ENCODE assay signal across 43 cellular contexts in genomic region chr7:95311389-95311788, GRCh38. TPM values are rescaled to one million over a fixed set of nuclear protein-coding genes. Genes with fewer than 3 reads are reported as not detected.
"Had no signal": no experiment of that assay in that cellular context is flagged by ENCODE, and none has a peak within 500 bp of the region (broad histone marks: within the 10 kb centered on the region; RNA-seq: fewer than 3 reads in every experiment).

No MANE protein-coding gene starts in this region.

- H3K4me3 ChIP-seq: adrenal gland, ascending aorta, body of pancreas, breast epithelium, cardiac muscle cell had no signal

- H3K36me3 Mint-ChIP-seq: activated naive CD4-positive, alpha-beta T cell treated with anti-CD3 and anti-CD28 coated beads, Interleukin-2, amount 10 ng/mL, durations not matched to agents 7 days and 5 days; activated naive CD4-positive, alpha-beta T cell treated with anti-CD3 and anti-CD28 coated beads, Interleukin-2, amount 50 U/mL, for 24 hours; activated naive CD4-positive, alpha-beta T cell treated with anti-CD3 and anti-CD28 coated beads, Interleukin-2, amount 50 U/mL, for 72 hours; activated naive CD8-positive, alpha-beta T cell; activated naive CD8-positive, alpha-beta T cell treated with anti-CD3 and anti-CD28 coated beads for 36 hours; activated naive CD8-positive, alpha-beta T cell treated with anti-CD3 and anti-CD28 coated beads, Interleukin-2, amount 10 ng/mL, durations not matched to agents 7 days and 5 days; brain had no signal

- DNase-seq: activated effector memory CD4-positive, alpha-beta T cell treated with anti-CD3 and anti-CD28 coated beads, Interleukin-2, amount 50 U/mL, for 16 hours; activated effector memory CD4-positive, alpha-beta T cell treated with Interleukin-2 at 50 U/mL for 16 hours; activated gamma-delta T cell; activated gamma-delta T cell treated with Interleukin-2 at 50 U/mL for 16 hours; activated naive CD4-positive, alpha-beta T cell; activated naive CD4-positive, alpha-beta T cell treated with anti-CD3 and anti-CD28 coated beads for 36 hours; activated naive CD4-positive, alpha-beta T cell treated with anti-CD3 and anti-CD28 coated beads, Interleukin-2, amount 10 ng/mL, durations not matched to agents 7 days and 5 days; activated naive CD4-positive, alpha-beta T cell treated with anti-CD3 and anti-CD28 coated beads, Interleukin-2, amount 50 U/mL, for 16 hours; activated naive CD4-positive, alpha-beta T cell treated with Interleukin-2 at 50 U/mL for 16 hours; activated naive CD8-positive, alpha-beta T cell treated with anti-CD3 and anti-CD28 coated beads for 36 hours; activated naive CD8-positive, alpha-beta T cell treated with anti-CD3 and anti-CD28 coated beads, Interleukin-2, amount 10 ng/mL, durations not matched to agents 7 days and 5 days; activated naive CD8-positive, alpha-beta T cell treated with anti-CD3 and anti-CD28 coated beads, Interleukin-2, amount 50 U/mL, for 24 hours; activated T-cell treated with anti-CD3 and anti-CD28 coated beads, Interleukin-2, amount 50 U/mL, for 1 hour; activated T-cell treated with anti-CD3 and anti-CD28 coated beads, Interleukin-2, amount 50 U/mL, for 24 hours; activated T-cell treated with anti-CD3 and anti-CD28 coated beads, Interleukin-2, amount 50 U/mL, for 4 hours; activated T-cell treated with anti-CD3 and anti-CD28 coated beads, Interleukin-2, amount 50 U/mL, for 48 hours; activated T-cell treated with anti-CD3 and anti-CD28 coated beads, Interleukin-2, amount 50 U/mL, for 72 hours; adrenal gland; amniotic stem cell; amygdala; anterior cingulate cortex; aorta; body of pancreas; brain microvascular endothelial cell; caudate nucleus; central memory CD4-positive, alpha-beta T cell; cerebellar nuclear complex had no signal

- H3K36me3 ChIP-seq: adrenal gland, ascending aorta, brain microvascular endothelial cell, breast epithelium, cardiac muscle cell had no signal

- H3K27me3 Mint-ChIP-seq: activated naive CD4-positive, alpha-beta T cell treated with anti-CD3 and anti-CD28 coated beads, Interleukin-2, amount 10 ng/mL, durations not matched to agents 7 days and 5 days; activated naive CD8-positive, alpha-beta T cell treated with anti-CD3 and anti-CD28 coated beads for 36 hours had no signal

- H3K27me3 ChIP-seq: adrenal gland, ascending aorta, body of pancreas, brain microvascular endothelial cell, breast epithelium, cardiac muscle cell had no signal

- H3K4me1 ChIP-seq: ascending aorta, body of pancreas, breast epithelium had no signal

- H3K9me3 Mint-ChIP-seq: activated naive CD4-positive, alpha-beta T cell treated with anti-CD3 and anti-CD28 coated beads for 36 hours; activated naive CD4-positive, alpha-beta T cell treated with anti-CD3 and anti-CD28 coated beads, Interleukin-2, amount 10 ng/mL, durations not matched to agents 7 days and 5 days; activated naive CD4-positive, alpha-beta T cell treated with anti-CD3 and anti-CD28 coated beads, Interleukin-2, amount 50 U/mL, for 24 hours; activated naive CD4-positive, alpha-beta T cell treated with anti-CD3 and anti-CD28 coated beads, Interleukin-2, amount 50 U/mL, for 72 hours; activated naive CD8-positive, alpha-beta T cell treated with anti-CD3 and anti-CD28 coated beads for 36 hours; activated naive CD8-positive, alpha-beta T cell treated with anti-CD3 and anti-CD28 coated beads, Interleukin-2, amount 10 ng/mL, durations not matched to agents 7 days and 5 days; activated naive CD8-positive, alpha-beta T cell treated with anti-CD3 and anti-CD28 coated beads, Interleukin-2, amount 50 U/mL, for 24 hours; activated T-cell treated with anti-CD3 and anti-CD28 coated beads, Interleukin-2, amount 50 U/mL, for 24 hours; activated T-cell treated with anti-CD3 and anti-CD28 coated beads, Interleukin-2, amount 50 U/mL, for 4 hours; activated T-cell treated with anti-CD3 and anti-CD28 coated beads, Interleukin-2, amount 50 U/mL, for 72 hours; activated T-helper 1 cell treated with anti-CD3 and anti-CD28 coated beads, Interleukin-12 subunit alpha, Interleukin-12 subunit beta, Interleukin-2, Interleukin-4 antibody, amounts not matched to agents 30 ng/mL and 10 ng/mL and 1 ng/mL, durations not matched to agents 14 hours and 24 hours and 36 hours; activated T-helper 2 cell treated with anti-CD3 and anti-CD28 coated beads, Interferon-gamma antibody, Interleukin-2, Interleukin-4, amounts not matched to agents 10 μg/mL and 5 μg/mL and 100 μg/mL, durations not matched to agents 14 hours and 24 hours and 36 hours; central memory CD8-positive, alpha-beta T cell had no signal

- H3K4me1 Mint-ChIP-seq: activated naive CD4-positive, alpha-beta T cell treated with anti-CD3 and anti-CD28 coated beads, Interleukin-2, amount 10 ng/mL, durations not matched to agents 7 days and 5 days; activated naive CD4-positive, alpha-beta T cell treated with anti-CD3 and anti-CD28 coated beads, Interleukin-2, amount 50 U/mL, for 24 hours; activated naive CD8-positive, alpha-beta T cell treated with anti-CD3 and anti-CD28 coated beads for 36 hours; activated naive CD8-positive, alpha-beta T cell treated with anti-CD3 and anti-CD28 coated beads, Interleukin-2, amount 10 ng/mL, durations not matched to agents 7 days and 5 days; activated naive CD8-positive, alpha-beta T cell treated with anti-CD3 and anti-CD28 coated beads, Interleukin-2, amount 50 U/mL, for 24 hours; central memory CD8-positive, alpha-beta T cell had no signal

- H3K27ac ChIP-seq: adrenal gland, ascending aorta, body of pancreas, brain microvascular endothelial cell, breast epithelium, cardiac muscle cell had no signal

- ATAC-seq: activated naive CD4-positive, alpha-beta T cell treated with anti-CD3 and anti-CD28 coated beads, Interleukin-2, amount 50 U/mL, for 72 hours; activated naive CD8-positive, alpha-beta T cell treated with anti-CD3 and anti-CD28 coated beads, Interleukin-2, amount 50 U/mL, for 24 hours; activated T-cell treated with anti-CD3 and anti-CD28 coated beads, Interleukin-2, amount 50 U/mL, for 4 hours; activated T-cell treated with anti-CD3 and anti-CD28 coated beads, Interleukin-2, amount 50 U/mL, for 72 hours; activated T-helper 17 cell treated with anti-CD3 and anti-CD28 coated beads, Interleukin-2, amount 50 U/mL, for 72 hours; body of pancreas had no signal

- H3K4me3 Mint-ChIP-seq: activated naive CD4-positive, alpha-beta T cell treated with anti-CD3 and anti-CD28 coated beads for 36 hours; activated naive CD4-positive, alpha-beta T cell treated with anti-CD3 and anti-CD28 coated beads, Interleukin-2, amount 10 ng/mL, durations not matched to agents 7 days and 5 days; activated naive CD4-positive, alpha-beta T cell treated with anti-CD3 and anti-CD28 coated beads, Interleukin-2, amount 50 U/mL, for 24 hours; activated naive CD8-positive, alpha-beta T cell; activated naive CD8-positive, alpha-beta T cell treated with anti-CD3 and anti-CD28 coated beads for 36 hours; activated naive CD8-positive, alpha-beta T cell treated with anti-CD3 and anti-CD28 coated beads, Interleukin-2, amount 10 ng/mL, durations not matched to agents 7 days and 5 days; activated naive CD8-positive, alpha-beta T cell treated with anti-CD3 and anti-CD28 coated beads, Interleukin-2, amount 50 U/mL, for 24 hours; activated T-cell treated with anti-CD3 and anti-CD28 coated beads, Interleukin-2, amount 50 U/mL, for 24 hours; activated T-cell treated with anti-CD3 and anti-CD28 coated beads, Interleukin-2, amount 50 U/mL, for 4 hours; activated T-cell treated with anti-CD3 and anti-CD28 coated beads, Interleukin-2, amount 50 U/mL, for 72 hours; activated T-helper 1 cell treated with anti-CD3 and anti-CD28 coated beads, Interleukin-12 subunit alpha, Interleukin-12 subunit beta, Interleukin-2, Interleukin-4 antibody, amounts not matched to agents 30 ng/mL and 10 ng/mL and 1 ng/mL, durations not matched to agents 14 hours and 24 hours and 36 hours; activated T-helper 17 cell treated with anti-CD3 and anti-CD28 coated beads, Interleukin-2, amount 50 U/mL, for 72 hours; brain; central memory CD8-positive, alpha-beta T cell had no signal

- H3K27ac Mint-ChIP-seq: activated naive CD4-positive, alpha-beta T cell treated with anti-CD3 and anti-CD28 coated beads for 36 hours; activated naive CD4-positive, alpha-beta T cell treated with anti-CD3 and anti-CD28 coated beads, Interleukin-2, amount 10 ng/mL, durations not matched to agents 7 days and 5 days; activated naive CD4-positive, alpha-beta T cell treated with anti-CD3 and anti-CD28 coated beads, Interleukin-2, amount 50 U/mL, for 24 hours; activated naive CD4-positive, alpha-beta T cell treated with anti-CD3 and anti-CD28 coated beads, Interleukin-2, amount 50 U/mL, for 72 hours; activated naive CD8-positive, alpha-beta T cell; activated naive CD8-positive, alpha-beta T cell treated with anti-CD3 and anti-CD28 coated beads for 36 hours; activated naive CD8-positive, alpha-beta T cell treated with anti-CD3 and anti-CD28 coated beads, Interleukin-2, amount 10 ng/mL, durations not matched to agents 7 days and 5 days; activated naive CD8-positive, alpha-beta T cell treated with anti-CD3 and anti-CD28 coated beads, Interleukin-2, amount 50 U/mL, for 24 hours; activated T-cell treated with anti-CD3 and anti-CD28 coated beads, Interleukin-2, amount 50 U/mL, for 24 hours; activated T-cell treated with anti-CD3 and anti-CD28 coated beads, Interleukin-2, amount 50 U/mL, for 72 hours; activated T-helper 1 cell treated with anti-CD3 and anti-CD28 coated beads, Interleukin-12 subunit alpha, Interleukin-12 subunit beta, Interleukin-2, Interleukin-4 antibody, amounts not matched to agents 30 ng/mL and 10 ng/mL and 1 ng/mL, durations not matched to agents 14 hours and 24 hours and 36 hours; activated T-helper 17 cell treated with anti-CD3 and anti-CD28 coated beads, Interleukin-2, amount 50 U/mL, for 72 hours; activated T-helper 2 cell treated with anti-CD3 and anti-CD28 coated beads, Interferon-gamma antibody, Interleukin-2, Interleukin-4, amounts not matched to agents 10 μg/mL and 5 μg/mL and 100 μg/mL, durations not matched to agents 14 hours and 24 hours and 36 hours; brain had no signal

- H3K9me3 ChIP-seq: adrenal gland, ascending aorta, body of pancreas, breast epithelium had no signal

- FAIRE-seq: astrocyte, bronchial epithelial cell had no signal

RNA-seq across cellular contexts. Expression of gene PON1, which starts 12.9 kb away (rescaled TPM):
- total RNA-seq: activated naive CD4-positive, alpha-beta T cell treated with anti-CD3 and anti-CD28 coated beads for 36 hours; activated naive CD4-positive, alpha-beta T cell treated with anti-CD3 and anti-CD28 coated beads, Interleukin-2, amount 50 U/mL, for 72 hours; activated naive CD8-positive, alpha-beta T cell treated with anti-CD3 and anti-CD28 coated beads for 36 hours; activated naive CD8-positive, alpha-beta T cell treated with anti-CD3 and anti-CD28 coated beads, Interleukin-2, amount 10 ng/mL, durations not matched to agents 7 days and 5 days; activated T-helper 1 cell treated with anti-CD3 and anti-CD28 coated beads, Interleukin-12 subunit alpha, Interleukin-12 subunit beta, Interleukin-2, Interleukin-4 antibody, amounts not matched to agents 30 ng/mL and 10 ng/mL and 1 ng/mL, durations not matched to agents 14 hours and 24 hours and 36 hours; activated T-helper 17 cell treated with anti-CD3 and anti-CD28 coated beads, Interleukin-2, amount 50 U/mL, for 72 hours; activated T-helper 2 cell treated with anti-CD3 and anti-CD28 coated beads, Interferon-gamma antibody, Interleukin-2, Interleukin-4, amounts not matched to agents 10 μg/mL and 5 μg/mL and 100 μg/mL, durations not matched to agents 14 hours and 24 hours and 36 hours; aorta; ascending aorta; bronchial epithelial cell; cardiac muscle cell; cardiac septum; cerebellum; chondrocyte had no signal
- polyA plus RNA-seq: aorta had no signal
